ENCODE assay signal across 1 cellular context in genomic region chr3:157502916-157503620, GRCh38.
TF ChIP-seq lines count a peak whose summit lies in the region.

TSS of gene VEPH1 (minus strand) at chr3:157503416. CDS start at chr3:157495349, 8,067 bp downstream.

TF ChIP-seq in GM23338, 12 proteins besides CTCF, POLR2A, EP300 and RAD21 (continued from another document):
- TF ChIP-seq, protein P1, sequence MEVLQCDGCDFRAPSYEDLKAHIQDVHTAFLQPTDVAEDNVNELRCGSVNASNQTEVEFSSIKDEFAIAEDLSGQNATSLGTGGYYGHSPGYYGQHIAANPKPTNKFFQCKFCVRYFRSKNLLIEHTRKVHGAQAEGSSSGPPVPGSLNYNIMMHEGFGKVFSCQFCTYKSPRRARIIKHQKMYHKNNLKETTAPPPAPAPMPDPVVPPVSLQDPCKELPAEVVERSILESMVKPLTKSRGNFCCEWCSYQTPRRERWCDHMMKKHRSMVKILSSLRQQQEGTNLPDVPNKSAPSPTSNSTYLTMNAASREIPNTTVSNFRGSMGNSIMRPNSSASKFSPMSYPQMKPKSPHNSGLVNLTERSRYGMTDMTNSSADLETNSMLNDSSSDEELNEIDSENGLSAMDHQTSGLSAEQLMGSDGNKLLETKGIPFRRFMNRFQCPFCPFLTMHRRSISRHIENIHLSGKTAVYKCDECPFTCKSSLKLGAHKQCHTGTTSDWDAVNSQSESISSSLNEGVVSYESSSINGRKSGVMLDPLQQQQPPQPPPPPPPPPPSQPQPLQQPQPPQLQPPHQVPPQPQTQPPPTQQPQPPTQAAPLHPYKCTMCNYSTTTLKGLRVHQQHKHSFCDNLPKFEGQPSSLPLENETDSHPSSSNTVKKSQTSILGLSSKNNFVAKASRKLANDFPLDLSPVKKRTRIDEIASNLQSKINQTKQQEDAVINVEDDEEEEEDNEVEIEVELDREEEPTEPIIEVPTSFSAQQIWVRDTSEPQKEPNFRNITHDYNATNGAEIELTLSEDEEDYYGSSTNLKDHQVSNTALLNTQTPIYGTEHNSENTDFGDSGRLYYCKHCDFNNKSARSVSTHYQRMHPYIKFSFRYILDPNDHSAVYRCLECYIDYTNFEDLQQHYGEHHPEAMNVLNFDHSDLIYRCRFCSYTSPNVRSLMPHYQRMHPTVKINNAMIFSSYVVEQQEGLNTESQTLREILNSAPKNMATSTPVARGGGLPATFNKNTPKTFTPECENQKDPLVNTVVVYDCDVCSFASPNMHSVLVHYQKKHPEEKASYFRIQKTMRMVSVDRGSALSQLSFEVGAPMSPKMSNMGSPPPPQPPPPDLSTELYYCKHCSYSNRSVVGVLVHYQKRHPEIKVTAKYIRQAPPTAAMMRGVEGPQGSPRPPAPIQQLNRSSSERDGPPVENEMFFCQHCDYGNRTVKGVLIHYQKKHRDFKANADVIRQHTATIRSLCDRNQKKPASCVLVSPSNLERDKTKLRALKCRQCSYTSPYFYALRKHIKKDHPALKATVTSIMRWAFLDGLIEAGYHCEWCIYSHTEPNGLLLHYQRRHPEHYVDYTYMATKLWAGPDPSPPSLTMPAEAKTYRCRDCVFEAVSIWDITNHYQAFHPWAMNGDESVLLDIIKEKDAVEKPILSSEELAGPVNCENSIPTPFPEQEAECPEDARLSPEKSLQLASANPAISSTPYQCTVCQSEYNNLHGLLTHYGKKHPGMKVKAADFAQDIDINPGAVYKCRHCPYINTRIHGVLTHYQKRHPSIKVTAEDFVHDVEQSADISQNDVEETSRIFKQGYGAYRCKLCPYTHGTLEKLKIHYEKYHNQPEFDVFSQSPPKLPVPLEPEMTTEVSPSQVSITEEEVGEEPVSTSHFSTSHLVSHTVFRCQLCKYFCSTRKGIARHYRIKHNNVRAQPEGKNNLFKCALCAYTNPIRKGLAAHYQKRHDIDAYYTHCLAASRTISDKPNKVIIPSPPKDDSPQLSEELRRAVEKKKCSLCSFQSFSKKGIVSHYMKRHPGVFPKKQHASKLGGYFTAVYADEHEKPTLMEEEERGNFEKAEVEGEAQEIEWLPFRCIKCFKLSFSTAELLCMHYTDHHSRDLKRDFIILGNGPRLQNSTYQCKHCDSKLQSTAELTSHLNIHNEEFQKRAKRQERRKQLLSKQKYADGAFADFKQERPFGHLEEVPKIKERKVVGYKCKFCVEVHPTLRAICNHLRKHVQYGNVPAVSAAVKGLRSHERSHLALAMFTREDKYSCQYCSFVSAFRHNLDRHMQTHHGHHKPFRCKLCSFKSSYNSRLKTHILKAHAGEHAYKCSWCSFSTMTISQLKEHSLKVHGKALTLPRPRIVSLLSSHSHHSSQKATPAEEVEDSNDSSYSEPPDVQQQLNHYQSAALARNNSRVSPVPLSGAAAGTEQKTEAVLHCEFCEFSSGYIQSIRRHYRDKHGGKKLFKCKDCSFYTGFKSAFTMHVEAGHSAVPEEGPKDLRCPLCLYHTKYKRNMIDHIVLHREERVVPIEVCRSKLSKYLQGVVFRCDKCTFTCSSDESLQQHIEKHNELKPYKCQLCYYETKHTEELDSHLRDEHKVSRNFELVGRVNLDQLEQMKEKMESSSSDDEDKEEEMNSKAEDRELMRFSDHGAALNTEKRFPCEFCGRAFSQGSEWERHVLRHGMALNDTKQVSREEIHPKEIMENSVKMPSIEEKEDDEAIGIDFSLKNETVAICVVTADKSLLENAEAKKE (CRISPR knock-in tag; IDR thresholded peaks at IDR 0.05): no peak
